33 cellular contexts compared by ENCODE assay signal in the genomic region with DNA sequence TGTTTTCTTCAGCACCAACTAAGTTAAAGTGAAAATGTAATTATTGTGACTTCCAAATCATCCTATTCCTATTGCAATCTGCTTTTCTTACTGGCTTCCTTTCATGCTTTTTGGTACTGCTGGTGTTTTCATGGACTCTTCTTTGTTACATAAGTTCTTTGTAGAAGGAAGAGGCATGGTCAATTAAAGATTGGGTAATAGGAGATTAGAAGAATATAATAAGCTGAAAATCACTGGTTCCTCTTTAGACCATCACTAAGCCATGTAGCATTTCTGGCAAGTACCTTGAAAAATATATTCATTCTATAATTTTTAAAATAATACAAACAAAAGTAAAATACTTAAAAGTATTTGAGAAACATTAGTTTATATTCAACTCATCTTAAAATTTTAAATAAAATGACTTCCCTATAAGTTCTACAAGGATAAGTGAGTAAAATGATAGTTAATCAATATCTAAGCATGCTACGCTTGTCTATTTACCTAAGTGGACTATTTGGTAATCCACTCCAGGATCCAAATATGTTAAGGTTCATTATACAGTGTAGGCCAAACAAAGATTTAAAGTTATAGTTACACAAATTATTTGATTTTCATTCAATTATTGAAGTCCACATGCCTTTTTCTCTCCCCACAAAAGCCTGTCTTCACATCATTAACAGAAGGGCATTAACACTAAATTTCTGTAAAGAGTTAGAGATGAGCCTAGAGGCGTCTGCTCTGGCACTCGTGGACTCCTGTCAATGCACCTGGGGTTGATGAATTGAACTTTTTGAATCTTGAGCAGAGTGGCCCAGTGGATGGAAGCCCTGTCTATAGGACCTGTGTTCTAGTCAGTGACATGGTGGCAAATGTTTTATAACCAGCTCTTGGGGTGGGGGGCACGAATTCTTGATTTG.
"Had no signal": no experiment of that assay in that cellular context is flagged by ENCODE, and none has a peak within 500 bp of the region (broad histone marks: within the 10 kb centered on the region; RNA-seq: fewer than 3 reads in every experiment).

No MANE protein-coding gene starts in this region.

- H3K4me1 Mint-ChIP-seq: activated B cell treated with CpG ODN at 0.5 μM for 24 hours; activated CD4-positive, alpha-beta memory T cell treated with anti-CD3 and anti-CD28 coated beads, Interleukin-2, amount 10 ng/mL, durations not matched to agents 7 days and 5 days; activated CD8-positive, alpha-beta memory T cell treated with anti-CD3 and anti-CD28 coated beads, Interleukin-2, amount 10 ng/mL, durations not matched to agents 7 days and 5 days; activated naive CD4-positive, alpha-beta T cell treated with anti-CD3 and anti-CD28 coated beads, Interleukin-2, amount 50 U/mL, for 24 hours had no signal

- H3K4me3 Mint-ChIP-seq: activated B cell treated with CpG ODN at 0.5 μM for 24 hours; activated CD4-positive, alpha-beta memory T cell treated with anti-CD3 and anti-CD28 coated beads, Interleukin-2, amount 10 ng/mL, durations not matched to agents 7 days and 5 days; activated CD8-positive, alpha-beta memory T cell treated with anti-CD3 and anti-CD28 coated beads, Interleukin-2, amount 10 ng/mL, durations not matched to agents 7 days and 5 days; activated naive CD4-positive, alpha-beta T cell treated with anti-CD3 and anti-CD28 coated beads, Interleukin-2, amount 50 U/mL, for 24 hours; activated T-cell treated with anti-CD3 and anti-CD28 coated beads, Interleukin-2, amount 50 U/mL, for 72 hours; T-helper 1 cell treated with Interleukin-12 subunit alpha and Interleukin-12 subunit beta and Interleukin-4 antibody, amounts not matched to agents 30 μg/mL and 1 μg/mL, for 36 hours; T-helper 2 cell treated with Interferon-gamma antibody and Interleukin-4, amounts not matched to agents 5 μg/mL and 100 μg/mL, for 36 hours had no signal

- ATAC-seq: activated CD8-positive, alpha-beta memory T cell treated with anti-CD3 and anti-CD28 coated beads, Interleukin-2, amount 10 ng/mL, durations not matched to agents 7 days and 5 days; activated T-cell treated with anti-CD3 and anti-CD28 coated beads, Interleukin-2, amount 50 U/mL, for 72 hours; body of pancreas had no signal

- FAIRE-seq: astrocyte had no signal

- H3K9me3 Mint-ChIP-seq: activated B cell treated with CpG ODN at 0.5 μM for 24 hours; activated naive CD4-positive, alpha-beta T cell treated with anti-CD3 and anti-CD28 coated beads, Interleukin-2, amount 50 U/mL, for 24 hours; T-helper 1 cell treated with Interleukin-12 subunit alpha and Interleukin-12 subunit beta and Interleukin-4 antibody, amounts not matched to agents 30 μg/mL and 1 μg/mL, for 36 hours; T-helper 2 cell treated with Interferon-gamma antibody and Interleukin-4, amounts not matched to agents 5 μg/mL and 100 μg/mL, for 36 hours had no signal

- H3K4me1 ChIP-seq: adrenal gland, body of pancreas, breast epithelium had no signal

- H3K27me3 Mint-ChIP-seq: activated B cell treated with CpG ODN at 0.5 μM for 24 hours; activated CD4-positive, alpha-beta memory T cell treated with anti-CD3 and anti-CD28 coated beads, Interleukin-2, amount 10 ng/mL, durations not matched to agents 7 days and 5 days; activated CD8-positive, alpha-beta memory T cell treated with anti-CD3 and anti-CD28 coated beads, Interleukin-2, amount 10 ng/mL, durations not matched to agents 7 days and 5 days; activated naive CD4-positive, alpha-beta T cell treated with anti-CD3 and anti-CD28 coated beads, Interleukin-2, amount 50 U/mL, for 24 hours had no signal

- H3K27ac Mint-ChIP-seq: activated B cell treated with CpG ODN at 0.5 μM for 24 hours; activated CD4-positive, alpha-beta memory T cell treated with anti-CD3 and anti-CD28 coated beads, Interleukin-2, amount 10 ng/mL, durations not matched to agents 7 days and 5 days; activated CD8-positive, alpha-beta memory T cell treated with anti-CD3 and anti-CD28 coated beads, Interleukin-2, amount 10 ng/mL, durations not matched to agents 7 days and 5 days; activated naive CD4-positive, alpha-beta T cell treated with anti-CD3 and anti-CD28 coated beads, Interleukin-2, amount 50 U/mL, for 24 hours; activated T-cell treated with anti-CD3 and anti-CD28 coated beads, Interleukin-2, amount 50 U/mL, for 72 hours; activated T-helper 2 cell treated with anti-CD3 and anti-CD28 coated beads, Interferon-gamma antibody, Interleukin-2, Interleukin-4, amounts not matched to agents 10 μg/mL and 5 μg/mL and 100 μg/mL, durations not matched to agents 14 hours and 24 hours and 36 hours; T-helper 1 cell treated with Interleukin-12 subunit alpha and Interleukin-12 subunit beta and Interleukin-4 antibody, amounts not matched to agents 30 μg/mL and 1 μg/mL, for 36 hours; T-helper 2 cell treated with Interferon-gamma antibody and Interleukin-4, amounts not matched to agents 5 μg/mL and 100 μg/mL, for 36 hours had no signal

- H3K9me3 ChIP-seq: adrenal gland, body of pancreas, breast epithelium had no signal

- H3K27ac ChIP-seq: adrenal gland, body of pancreas, breast epithelium, KMS-11, PC-9 had no signal

- H3K4me3 ChIP-seq: adrenal gland, body of pancreas, breast epithelium, PC-9 had no signal

- H3K36me3 Mint-ChIP-seq: activated CD8-positive, alpha-beta memory T cell treated with anti-CD3 and anti-CD28 coated beads, Interleukin-2, amount 10 ng/mL, durations not matched to agents 7 days and 5 days; activated naive CD4-positive, alpha-beta T cell treated with anti-CD3 and anti-CD28 coated beads, Interleukin-2, amount 50 U/mL, for 24 hours had no signal

- H3K9ac ChIP-seq: KMS-11 had no signal

- H3K36me3 ChIP-seq: adrenal gland, breast epithelium had no signal

- DNase-seq: activated B cell treated with CpG ODN at 0.5 μM for 24 hours; activated CD4-positive, alpha-beta memory T cell treated with anti-CD3 and anti-CD28 coated beads, Interleukin-2, amount 10 ng/mL, durations not matched to agents 7 days and 5 days; activated CD4-positive, alpha-beta T cell treated with anti-CD3 and anti-CD28 coated beads for 4 hours; activated CD4-positive, CD25-positive, alpha-beta regulatory T cell treated with anti-CD3 and anti-CD28 coated beads, Interleukin-2, amount 50 U/mL, for 72 hours; activated CD8-positive, alpha-beta memory T cell treated with anti-CD3 and anti-CD28 coated beads for 24 hours; activated CD8-positive, alpha-beta memory T cell treated with anti-CD3 and anti-CD28 coated beads, Interleukin-2, amount 10 ng/mL, durations not matched to agents 7 days and 5 days; activated CD8-positive, alpha-beta memory T cell treated with anti-CD3 and anti-CD28 coated beads, Interleukin-2, amount 50 U/mL, for 48 hours; activated gamma-delta T cell; activated naive CD4-positive, alpha-beta T cell treated with Interleukin-2 at 50 U/mL for 16 hours; activated T-cell treated with anti-CD3 and anti-CD28 coated beads, Interleukin-2, amount 50 U/mL, for 72 hours; adrenal gland; body of pancreas; MM.1S; NCI-H1092 treated with DMSO at 0.1 percent for 48 hours; NCI-H1417; NCI-H146; NCI-H187; NCI-H2029 treated with DMSO at 0.1 percent for 48 hours; NCI-H2107; NCI-H2171; NCI-H510A; NCI-H526; NCI-H748 treated with DMSO at 0.1 percent for 48 hours; NK-92 treated with Interleukin-12 subunit alpha and Interleukin-12 subunit beta, amount 100 ng/mL, for 24 hours; PC-9; Right ventricle myocardium superior had no signal
